In genomic region chr16:17590711-17591654, GRCh38 we compare ENCODE assay signal across 1 cellular context.
A peak's percentile ranks its signal among the peaks of the same experiment; 100 is the strongest.
TF ChIP-seq lines count a peak whose summit lies in the region.

No MANE protein-coding gene starts in this region.

TF ChIP-seq in K562, 482 proteins besides CTCF, POLR2A, EP300 and RAD21 (continued from another document and continues in another):
- TF ChIP-seq, protein P1, sequence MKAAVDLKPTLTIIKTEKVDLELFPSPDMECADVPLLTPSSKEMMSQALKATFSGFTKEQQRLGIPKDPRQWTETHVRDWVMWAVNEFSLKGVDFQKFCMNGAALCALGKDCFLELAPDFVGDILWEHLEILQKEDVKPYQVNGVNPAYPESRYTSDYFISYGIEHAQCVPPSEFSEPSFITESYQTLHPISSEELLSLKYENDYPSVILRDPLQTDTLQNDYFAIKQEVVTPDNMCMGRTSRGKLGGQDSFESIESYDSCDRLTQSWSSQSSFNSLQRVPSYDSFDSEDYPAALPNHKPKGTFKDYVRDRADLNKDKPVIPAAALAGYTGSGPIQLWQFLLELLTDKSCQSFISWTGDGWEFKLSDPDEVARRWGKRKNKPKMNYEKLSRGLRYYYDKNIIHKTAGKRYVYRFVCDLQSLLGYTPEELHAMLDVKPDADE (conservative IDR thresholded peaks at IDR 0.05; ENCODE audit: control insufficient read depth, low read depth, low read length) = no peak
- TF ChIP-seq KLF10 (CRISPR knock-in tag; IDR thresholded peaks at IDR 0.05) (0 out of 2 replicates have a peak, but pooled peaks have one; percentile 71), RUNX1 (IDR thresholded peaks at IDR 0.05; ENCODE audit: low read depth) (no peak), HNRNPK (IDR thresholded peaks at IDR 0.05; ENCODE audit: low read depth, low read length, poor library complexity, severe bottlenecking) (no peak), MAFK (IDR thresholded peaks at IDR 0.05; ENCODE audit: low read length) (no peak), GABPB2 (CRISPR knock-in tag; conservative IDR thresholded peaks at IDR 0.05) (no peak), STAT5B (CRISPR knock-in tag; IDR thresholded peaks at IDR 0.05) (peak; percentile 65; the same call in 1 of the 2 replicates), ZNF584 (CRISPR knock-in tag; IDR thresholded peaks at IDR 0.05; ENCODE audit: low read depth) (peak; percentile 96), XRCC4 (IDR thresholded peaks at IDR 0.05; ENCODE audit: extremely low read depth, insufficient read depth, insufficient read length) (no peak), FOXA3 (CRISPR knock-in tag; conservative IDR thresholded peaks at IDR 0.05 in 1 of 2, IDR thresholded peaks at IDR 0.05 in 1 of 2) (no peak), ZBTB1 (CRISPR knock-in tag; IDR thresholded peaks at IDR 0.05; ENCODE audit: borderline replicate concordance, low read depth) (no peak), JUNB (CRISPR knock-in tag; conservative IDR thresholded peaks at IDR 0.05) (no peak), ZKSCAN8 (CRISPR knock-in tag; IDR thresholded peaks at IDR 0.05) (peak; percentile 92), POLR2G (IDR thresholded peaks at IDR 0.05; ENCODE audit: low read depth, low read length) (no peak), SMARCA5 (IDR thresholded peaks at IDR 0.05) (no peak), PREB (CRISPR knock-in tag; IDR thresholded peaks at IDR 0.05) (no peak), YBX1 (IDR thresholded peaks at IDR 0.05) (no peak), HDGF (IDR thresholded peaks at IDR 0.05) (no peak), RBM34 (IDR thresholded peaks at IDR 0.05; ENCODE audit: borderline replicate concordance, insufficient read depth, low read length) (no peak), ADNP (tag; IDR thresholded peaks at IDR 0.05) (no peak), MCM5 (IDR thresholded peaks at IDR 0.05; ENCODE audit: low read depth) (no peak), ZNF561 (CRISPR knock-in tag; conservative IDR thresholded peaks at IDR 0.05) (peak; percentile 76; the same call in 1 of the 2 replicates), ZMIZ1 (IDR thresholded peaks at IDR 0.05; ENCODE audit: low read depth in 2 of 2, low read length in 2 of 2) (no peak), TAF1 (IDR thresholded peaks at IDR 0.05; ENCODE audit: control insufficient read depth, extremely low read depth, insufficient read depth, low read length, severe bottlenecking) (no peak), MIER1 (IDR thresholded peaks at IDR 0.05; ENCODE audit: low read depth) (no peak), PHTF2 (CRISPR knock-in tag; IDR thresholded peaks at IDR 0.05) (no peak), ZNF232 (CRISPR knock-in tag; IDR thresholded peaks at IDR 0.05) (no peak), KLF6 (CRISPR knock-in tag; IDR thresholded peaks at IDR 0.05; ENCODE audit: borderline replicate concordance) (peak; percentile 97), FUS (optimal IDR thresholded peaks at IDR 0.05; ENCODE audit: low read depth, low read length) (no peak), ATF2 (CRISPR knock-in tag; IDR thresholded peaks at IDR 0.05) (no peak), ZNF354B (CRISPR knock-in tag; IDR thresholded peaks at IDR 0.05) (peak; percentile 86), ZNF830 (CRISPR knock-in tag; IDR thresholded peaks at IDR 0.05) (peak; percentile 71; the same call in 1 of the 2 replicates), SMARCC2 (IDR thresholded peaks at IDR 0.05; ENCODE audit: low read depth) (no peak), KDM5B (IDR thresholded peaks at IDR 0.05; ENCODE audit: insufficient replicate concordance, low read depth, low read length) (no peak), GABPB1 (CRISPR knock-in tag; IDR thresholded peaks at IDR 0.05) (no peak), CBX8 (IDR thresholded peaks at IDR 0.05; ENCODE audit: borderline replicate concordance, extremely low read depth, low read depth, low read length, poor library complexity, severe bottlenecking) (no peak), ZNF586 (CRISPR knock-in tag; conservative IDR thresholded peaks at IDR 0.05) (peak; percentile 79; the same call in 1 of the 2 replicates), ZNF124 (CRISPR knock-in tag; IDR thresholded peaks at IDR 0.05) (no peak), TCFL5 (CRISPR knock-in tag; conservative IDR thresholded peaks at IDR 0.05) (peak; percentile 81; the same call in 1 of the 2 replicates), ZNF140 (CRISPR knock-in tag; IDR thresholded peaks at IDR 0.05) (no peak), CCNT2 (IDR thresholded peaks at IDR 0.05; ENCODE audit: borderline replicate concordance, extremely low read depth, insufficient read length, low read depth, low read length) (no peak), BCL6 (CRISPR knock-in tag; IDR thresholded peaks at IDR 0.05) (peak; percentile 93), CREB5 (CRISPR knock-in tag; IDR thresholded peaks at IDR 0.05) (peak; percentile 92), HOXB6 (CRISPR knock-in tag; IDR thresholded peaks at IDR 0.05; ENCODE audit: borderline replicate concordance) (no peak), CBX5 (IDR thresholded peaks at IDR 0.05; ENCODE audit: borderline replicate concordance, low read depth) (no peak), PML (IDR thresholded peaks at IDR 0.05; ENCODE audit: low read length) (no peak), PCBP1 (IDR thresholded peaks at IDR 0.05; ENCODE audit: low read depth, low read length, poor library complexity, severe bottlenecking) (no peak), E2F6 (IDR thresholded peaks at IDR 0.05; ENCODE audit: borderline replicate concordance in 1 of 2, extremely low read depth in 1 of 2, insufficient read depth in 1 of 2, insufficient read length in 1 of 2, low read depth in 1 of 2, low read length in 1 of 2, poor library complexity in 1 of 2, severe bottlenecking in 1 of 2) (no peak), GTF2B (IDR thresholded peaks at IDR 0.05; ENCODE audit: extremely low read depth, insufficient read length) (no peak)
- TF ChIP-seq, protein P2, sequence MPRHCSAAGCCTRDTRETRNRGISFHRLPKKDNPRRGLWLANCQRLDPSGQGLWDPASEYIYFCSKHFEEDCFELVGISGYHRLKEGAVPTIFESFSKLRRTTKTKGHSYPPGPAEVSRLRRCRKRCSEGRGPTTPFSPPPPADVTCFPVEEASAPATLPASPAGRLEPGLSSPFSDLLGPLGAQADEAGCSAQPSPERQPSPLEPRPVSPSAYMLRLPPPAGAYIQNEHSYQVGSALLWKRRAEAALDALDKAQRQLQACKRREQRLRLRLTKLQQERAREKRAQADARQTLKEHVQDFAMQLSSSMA (CRISPR knock-in tag; IDR thresholded peaks at IDR 0.05) = no peak
- TF ChIP-seq, protein P3, sequence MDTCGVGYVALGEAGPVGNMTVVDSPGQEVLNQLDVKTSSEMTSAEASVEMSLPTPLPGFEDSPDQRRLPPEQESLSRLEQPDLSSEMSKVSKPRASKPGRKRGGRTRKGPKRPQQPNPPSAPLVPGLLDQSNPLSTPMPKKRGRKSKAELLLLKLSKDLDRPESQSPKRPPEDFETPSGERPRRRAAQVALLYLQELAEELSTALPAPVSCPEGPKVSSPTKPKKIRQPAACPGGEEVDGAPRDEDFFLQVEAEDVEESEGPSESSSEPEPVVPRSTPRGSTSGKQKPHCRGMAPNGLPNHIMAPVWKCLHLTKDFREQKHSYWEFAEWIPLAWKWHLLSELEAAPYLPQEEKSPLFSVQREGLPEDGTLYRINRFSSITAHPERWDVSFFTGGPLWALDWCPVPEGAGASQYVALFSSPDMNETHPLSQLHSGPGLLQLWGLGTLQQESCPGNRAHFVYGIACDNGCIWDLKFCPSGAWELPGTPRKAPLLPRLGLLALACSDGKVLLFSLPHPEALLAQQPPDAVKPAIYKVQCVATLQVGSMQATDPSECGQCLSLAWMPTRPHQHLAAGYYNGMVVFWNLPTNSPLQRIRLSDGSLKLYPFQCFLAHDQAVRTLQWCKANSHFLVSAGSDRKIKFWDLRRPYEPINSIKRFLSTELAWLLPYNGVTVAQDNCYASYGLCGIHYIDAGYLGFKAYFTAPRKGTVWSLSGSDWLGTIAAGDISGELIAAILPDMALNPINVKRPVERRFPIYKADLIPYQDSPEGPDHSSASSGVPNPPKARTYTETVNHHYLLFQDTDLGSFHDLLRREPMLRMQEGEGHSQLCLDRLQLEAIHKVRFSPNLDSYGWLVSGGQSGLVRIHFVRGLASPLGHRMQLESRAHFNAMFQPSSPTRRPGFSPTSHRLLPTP (IDR thresholded peaks at IDR 0.05; ENCODE audit: borderline replicate concordance, extremely low read depth, insufficient read length) = no peak
- TF ChIP-seq, protein P4, sequence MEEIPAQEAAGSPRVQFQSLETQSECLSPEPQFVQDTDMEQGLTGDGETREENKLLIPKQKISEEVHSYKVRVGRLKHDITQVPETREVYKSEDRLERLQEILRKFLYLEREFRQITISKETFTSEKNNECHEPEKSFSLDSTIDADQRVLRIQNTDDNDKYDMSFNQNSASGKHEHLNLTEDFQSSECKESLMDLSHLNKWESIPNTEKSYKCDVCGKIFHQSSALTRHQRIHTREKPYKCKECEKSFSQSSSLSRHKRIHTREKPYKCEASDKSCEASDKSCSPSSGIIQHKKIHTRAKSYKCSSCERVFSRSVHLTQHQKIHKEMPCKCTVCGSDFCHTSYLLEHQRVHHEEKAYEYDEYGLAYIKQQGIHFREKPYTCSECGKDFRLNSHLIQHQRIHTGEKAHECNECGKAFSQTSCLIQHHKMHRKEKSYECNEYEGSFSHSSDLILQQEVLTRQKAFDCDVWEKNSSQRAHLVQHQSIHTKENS (CRISPR knock-in tag; IDR thresholded peaks at IDR 0.05) = 0 out of 2 replicates have a peak, but pooled peaks have one; percentile 37
- TF ChIP-seq, protein P5, sequence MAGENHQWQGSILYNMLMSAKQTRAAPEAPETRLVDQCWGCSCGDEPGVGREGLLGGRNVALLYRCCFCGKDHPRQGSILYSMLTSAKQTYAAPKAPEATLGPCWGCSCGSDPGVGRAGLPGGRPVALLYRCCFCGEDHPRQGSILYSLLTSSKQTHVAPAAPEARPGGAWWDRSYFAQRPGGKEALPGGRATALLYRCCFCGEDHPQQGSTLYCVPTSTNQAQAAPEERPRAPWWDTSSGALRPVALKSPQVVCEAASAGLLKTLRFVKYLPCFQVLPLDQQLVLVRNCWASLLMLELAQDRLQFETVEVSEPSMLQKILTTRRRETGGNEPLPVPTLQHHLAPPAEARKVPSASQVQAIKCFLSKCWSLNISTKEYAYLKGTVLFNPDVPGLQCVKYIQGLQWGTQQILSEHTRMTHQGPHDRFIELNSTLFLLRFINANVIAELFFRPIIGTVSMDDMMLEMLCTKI (IDR thresholded peaks at IDR 0.05; ENCODE audit: partially characterized antibody) = no peak
